In genomic region chr22:20034143-20034542, GRCh38 we compare ENCODE assay signal across 29 cellular contexts. TPM values are rescaled to one million over a fixed set of nuclear protein-coding genes. Genes with fewer than 3 reads are reported as not detected.
A peak's percentile ranks its signal among the peaks of the same experiment; 100 is the strongest.
DNase-seq lines count a peak whose midpoint lies in the region; ATAC-seq and TF ChIP-seq lines count a peak whose summit lies in the region.
"Had no signal": no experiment of that assay in that cellular context is flagged by ENCODE, and none has a peak within 500 bp of the region (broad histone marks: within the 10 kb centered on the region; RNA-seq: fewer than 3 reads in every experiment).

No MANE protein-coding gene starts in this region.

- POLR2A ChIA-PET in OCI-LY7 (lab: Charles Lee): interaction anchor here (0.6 to 1.2 kb wide), 3 partner anchors 11 to 56 kb away, joined by 3 to 4 read pairs (median 4); partner anchors contain the start of gene TANGO2

- H3K4me1 ChIP-seq in BLaER1 (peaks cover 97% of the 10 kb centered on the region), DOHH2 (ENCODE audit: control insufficient read depth, low read length) (peaks cover 76% of the 10 kb centered on the region), OCI-LY7 (ENCODE audit: insufficient read depth, low read length, poor library complexity, severe bottlenecking) (peaks cover 47% of the 10 kb centered on the region)

- H3K27ac ChIP-seq in BLaER1 (peak overlapping the region; percentile 96), DOHH2 (ENCODE audit: low read depth, low read length) (peak overlapping the region; percentile 92), OCI-LY7 (ENCODE audit: low read depth, low read length, poor library complexity, severe bottlenecking) (peak overlapping the region; percentile 90)
- H3K27ac ChIP-seq: C4-2B, HL-60, KMS-11, PC-9, vagina had no signal

- CTCF ChIA-PET in OCI-LY7 (lab: Charles Lee; ENCODE audit: unreplicated experiment): no interaction called here

- H3K36me3 ChIP-seq in BLaER1: peaks cover 30% of the 10 kb centered on the region
- peaks cover 30% of the 10 kb centered on the region for H3K36me3 ChIP-seq in DOHH2 (ENCODE audit: control insufficient read depth, low read length)
- peaks cover 36% of the 10 kb centered on the region for H3K36me3 ChIP-seq in OCI-LY7 (ENCODE audit: insufficient read depth, low read length)
- H3K36me3 ChIP-seq: vagina had no signal

- peak overlapping the region; percentile 75 for H3K9ac ChIP-seq in BLaER1
- H3K9ac ChIP-seq: KMS-11, SK-N-SH had no signal

- H3K4me2 ChIP-seq in BLaER1 (peak overlapping the region; percentile 94), DOHH2 (ENCODE audit: low read length) (peak overlapping the region; percentile 65), OCI-LY7 (ENCODE audit: low read length) (peak overlapping the region; percentile 52; the same call in 1 of the 2 replicates)
- H3K4me2 ChIP-seq: KMS-11, PC-9, SK-N-SH, smooth muscle cell had no signal

- H4K20me1 ChIP-seq in BLaER1 (no peaks in the 10 kb centered on the region), DOHH2 (ENCODE audit: control insufficient read depth, insufficient read depth, low read depth, low read length) (no peaks in the 10 kb centered on the region), OCI-LY7 (ENCODE audit: insufficient read depth, low read length) (no peaks in the 10 kb centered on the region)

- H3K27me3 ChIP-seq in BLaER1: no peaks in the 10 kb centered on the region
- H3K27me3 ChIP-seq in DOHH2 (ENCODE audit: control insufficient read depth, low read length): no peaks in the 10 kb centered on the region
- H3K27me3 ChIP-seq: stomach, vagina had no signal

- H3K79me2 ChIP-seq in DOHH2 (ENCODE audit: control insufficient read depth, low read length): peaks cover 51% of the 10 kb centered on the region
- H3K79me2 ChIP-seq in OCI-LY7 (ENCODE audit: insufficient read depth, low read depth, low read length): no peaks in the 10 kb centered on the region

- H3K9me2 ChIP-seq in DOHH2 (replicated peaks; ENCODE audit: control insufficient read depth, low read length) (no peaks in the 10 kb centered on the region), OCI-LY7 (ENCODE audit: insufficient read depth, low read length) (no peaks in the 10 kb centered on the region)
- H3K9me2 ChIP-seq: SK-N-SH had no signal

- BruUV-seq in OCI-LY7 (replicated peaks; lab: Mats Ljungman, UMichigan): no TSS peak

- DNase-seq in OCI-LY7 (ENCODE audit: low spot score) (peak; percentile 77), kidney tubule cell (ENCODE audit: low spot score) (peak; percentile 32), OCI-M1 (lab: John Stamatoyannopoulos, UW) (no peak), AG08396 (ENCODE audit: low spot score) (no peak)
- DNase-seq: activated CD4-positive, alpha-beta T cell treated with anti-CD3 and anti-CD28 coated beads for 1 hour; activated CD8-positive, alpha-beta T cell treated with anti-CD3 and anti-CD28 coated beads, Interleukin-2, amount 10 ng/mL, durations not matched to agents 7 days and 5 days; activated effector memory CD4-positive, alpha-beta T cell treated with Interleukin-2 at 50 U/mL for 16 hours; activated naive CD8-positive, alpha-beta T cell treated with anti-CD3 and anti-CD28 coated beads, Interleukin-2, amount 10 ng/mL, durations not matched to agents 7 days and 5 days; DMS79 treated with DMSO at 0.1 percent for 48 hours; effector memory CD4-positive, alpha-beta T cell; MM.1S; NCI-H1417; NCI-H2029; NCI-H524 treated with DMSO at 0.1 percent for 48 hours; PC-9; SK-N-SH; stimulated activated CD4-positive, alpha-beta T cell treated with anti-CD3 and anti-CD28 coated beads, Interleukin-1b, Interleukin-23, amount 100 ng/mL, for 48 hours; T-helper 2 cell had no signal

- no peak for ATAC-seq in GM18858 (IDR thresholded peaks at IDR 0.05; ENCODE audit: unreplicated experiment)
- ATAC-seq in HG03432 (IDR thresholded peaks at IDR 0.05; ENCODE audit: unreplicated experiment): no peak
- ATAC-seq: activated CD8-positive, alpha-beta T cell treated with anti-CD3 and anti-CD28 coated beads, Interleukin-2, amount 10 ng/mL, durations not matched to agents 7 days and 5 days had no signal

- H2AFZ ChIP-seq in OCI-LY7 (ENCODE audit: low read length): no peak overlapping the region
- H2AFZ ChIP-seq: PC-9 had no signal

- TF ChIP-seq CTCF in DOHH2 (IDR thresholded peaks at IDR 0.05; ENCODE audit: low read depth, low read length, poor library complexity, severe bottlenecking) (no peak), OCI-LY7 (conservative IDR thresholded peaks at IDR 0.05; ENCODE audit: low read length) (no peak)

- H3K9me3 ChIP-seq in BLaER1 (peaks cover 30% of the 10 kb centered on the region), DOHH2 (ENCODE audit: control insufficient read depth, insufficient read depth, low read length) (peaks cover 8% of the 10 kb centered on the region; the same call in 1 of the 2 replicates), OCI-LY7 (ENCODE audit: low read length) (peaks cover 11% of the 10 kb centered on the region)
- H3K9me3 ChIP-seq: SK-N-SH, stomach, vagina had no signal

- intact Hi-C loops in OCI-LY7 (cut with micrococcal nuclease; ENCODE audit: unreplicated experiment): no loop called here

- H3K4me3 ChIP-seq in BLaER1: peak overlapping the region; percentile 37
- H3K4me3 ChIP-seq in DOHH2 (ENCODE audit: low read length): peak overlapping the region; percentile 48
- no peak overlapping the region for H3K4me3 ChIP-seq in OCI-LY7 (ENCODE audit: low read depth, low read length, poor library complexity, severe bottlenecking)
- H3K4me3 ChIP-seq: coronary artery, PC-9, smooth muscle cell, stomach, vagina had no signal

- peaks cover 8% of the 10 kb centered on the region; the same call in 1 of the 2 replicates for H3F3A ChIP-seq in DOHH2 (ENCODE audit: control insufficient read depth, insufficient read depth)

RNA-seq across cellular contexts. Expression of gene TANGO2, which starts 13.2 kb away (rescaled TPM):
- total RNA-seq in OCI-LY7 (2014; rRNA removed; shearing (Covaris generic)): 12.3 and 18.3 TPM in 2 replicates
- 23.3 and 25.0 TPM in 2 replicates for total RNA-seq in OCI-LY7 (2022)

RNA-seq across cellular contexts. Expression of gene ARVCF, which starts 17.5 kb away (rescaled TPM):
- 1.8 and 2.9 TPM in 2 replicates for total RNA-seq in OCI-LY7 (2014; rRNA removed; shearing (Covaris generic))
- 3.8 and 3.9 TPM in 2 replicates for total RNA-seq in OCI-LY7 (2022)

RNA-seq across cellular contexts. Expression of gene DGCR8, which starts 45.9 kb away (rescaled TPM):
- 49.5 and 53.4 TPM in 2 replicates for total RNA-seq in OCI-LY7 (2014; rRNA removed; shearing (Covaris generic))
- total RNA-seq in OCI-LY7 (2022): 68.2 and 75.6 TPM in 2 replicates

Comparison
In these comparisons a context has a peak if more than half of its experiments do, and no peak if none do; other contexts are left out.
1. DNase-seq: peak in OCI-LY7 (single experiment) and kidney tubule cell (single experiment); none in OCI-M1 (single experiment) and AG08396 (single experiment).
2. Peak in every context shown above with its lines, with median percentiles within 50 percentile points of each other: H3K27ac ChIP-seq and H3K4me2 ChIP-seq.